Comparison of ENCODE assay signal across 19 cellular contexts in the genomic region with DNA sequence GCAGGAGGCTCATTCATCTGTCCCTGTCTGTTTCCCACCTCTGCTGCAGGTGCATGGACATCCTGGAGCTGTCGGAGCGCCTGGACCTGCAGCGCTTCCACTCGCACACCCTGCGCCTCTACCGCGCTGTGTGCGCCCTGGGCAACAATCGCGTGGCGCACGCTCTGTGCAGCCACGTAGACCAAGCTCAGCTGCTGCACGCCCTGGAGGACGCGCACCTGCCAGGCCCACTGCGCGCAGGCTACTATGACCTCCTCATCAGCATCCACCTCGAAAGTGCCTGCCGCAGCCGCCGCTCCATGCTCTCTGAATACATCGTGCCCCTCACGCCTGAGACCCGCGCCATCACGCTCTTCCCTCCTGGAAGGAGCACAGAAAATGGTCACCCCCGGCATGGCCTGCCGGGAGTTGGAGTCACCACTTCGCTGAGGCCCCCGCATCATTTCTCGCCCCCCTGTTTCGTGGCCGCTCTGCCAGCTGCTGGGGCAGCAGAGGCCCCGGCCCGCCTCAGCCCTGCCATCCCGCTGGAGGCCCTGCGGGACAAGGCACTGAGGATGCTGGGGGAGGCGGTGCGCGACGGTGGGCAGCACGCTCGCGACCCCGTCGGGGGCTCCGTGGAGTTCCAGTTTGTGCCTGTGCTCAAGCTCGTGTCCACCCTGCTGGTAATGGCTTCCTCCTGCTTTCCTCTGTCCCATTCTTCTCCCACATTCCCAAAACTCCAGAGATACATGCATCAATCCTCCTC. TPM values are rescaled to one million over a fixed set of nuclear protein-coding genes. Genes with fewer than 3 reads are reported as not detected.
DNase-seq lines count a peak whose midpoint lies in the region; ATAC-seq and TF ChIP-seq lines count a peak whose summit lies in the region.
"Had no signal": no experiment of that assay in that cellular context is flagged by ENCODE, and none has a peak within 500 bp of the region (broad histone marks: within the 10 kb centered on the region; RNA-seq: fewer than 3 reads in every experiment).

No MANE protein-coding gene starts in this region.

- H3K79me1 ChIP-seq in neuronal stem cell (ENCODE audit: low read depth, low read length), result no peaks in the 10 kb centered on the region

- H3K23ac ChIP-seq in neuronal stem cell (ENCODE audit: low read depth, low read length, poor library complexity), result peak overlapping the region; percentile 93

- no peak overlapping the region for H3K4ac ChIP-seq in neuronal stem cell (ENCODE audit: low read length)

- TF ChIP-seq CTCF in Panc1 (IDR thresholded peaks at IDR 0.05) (no peak), uterus (IDR thresholded peaks at IDR 0.05) (no peak)

- no TSS peak for BruUV-seq in Panc1 (replicated peaks; lab: Mats Ljungman, UMichigan)

- no peak overlapping the region for H4K91ac ChIP-seq in neuronal stem cell (ENCODE audit: low read depth, low read length, poor library complexity)

- peaks cover 66% of the 10 kb centered on the region for H3K27me3 Mint-ChIP-seq in stimulated activated memory B cell treated with anti-CD40 and anti-IgM and Interleukin-4, amounts not matched to agents 10 μg/mL and 1 μg/mL and 100 μg/mL, for 72 hours
- H3K27me3 Mint-ChIP-seq: CD4-positive, CD25-positive, alpha-beta regulatory T cell had no signal

- H2BK5ac ChIP-seq in neuronal stem cell (ENCODE audit: low read length), result no peak overlapping the region

- no peak overlapping the region for H3K27ac ChIP-seq in Panc1 (ENCODE audit: low read length)
- H3K27ac ChIP-seq in neuronal stem cell (replicated peaks; ENCODE audit: low read length), result no peak overlapping the region
- H3K27ac ChIP-seq in uterus, result no peak overlapping the region
- H3K27ac ChIP-seq: 22Rv1, BLaER1, C4-2B, GM23248 had no signal

- H2BK12ac ChIP-seq in neuronal stem cell (ENCODE audit: low read length), result no peak overlapping the region

- no peak overlapping the region for H2AK5ac ChIP-seq in neuronal stem cell (ENCODE audit: low read depth, low read length)

- TF ChIP-seq POLR2A in uterus (IDR thresholded peaks at IDR 0.05), result no peak

- H3K36me3 ChIP-seq in Panc1 (ENCODE audit: control insufficient read depth, insufficient read depth, low read length) (no peaks in the 10 kb centered on the region), neuronal stem cell (replicated peaks in 1 of 2; ENCODE audit: control insufficient read depth in 2 of 2, insufficient read depth in 2 of 2, low read length in 2 of 2) (no peaks in the 10 kb centered on the region), uterus (no peaks in the 10 kb centered on the region)
- H3K36me3 ChIP-seq: BLaER1 had no signal

- peaks cover 13% of the 10 kb centered on the region for H3K9me3 Mint-ChIP-seq in stimulated activated memory B cell treated with anti-CD40 and anti-IgM and Interleukin-4, amounts not matched to agents 10 μg/mL and 1 μg/mL and 100 μg/mL, for 72 hours

- H3K4me1 Mint-ChIP-seq in stimulated activated memory B cell treated with anti-CD40 and anti-IgM and Interleukin-4, amounts not matched to agents 10 μg/mL and 1 μg/mL and 100 μg/mL, for 72 hours, result no peaks in the 10 kb centered on the region

- H2BK15ac ChIP-seq in neuronal stem cell (ENCODE audit: low read length), result no peak overlapping the region

- peak overlapping the region; percentile 60 for H3K9ac ChIP-seq in neuronal stem cell (ENCODE audit: low read depth, low read length, poor library complexity)
- H3K9ac ChIP-seq: BLaER1, GM23248 had no signal

- no peaks in the 10 kb centered on the region for H3K4me1 ChIP-seq in Panc1 (ENCODE audit: control insufficient read depth, insufficient read depth, low read length)
- no peaks in the 10 kb centered on the region for H3K4me1 ChIP-seq in neuronal stem cell (ENCODE audit: control insufficient read depth in 2 of 2, insufficient read depth in 1 of 2, low read depth in 1 of 2, low read length in 2 of 2)
- no peaks in the 10 kb centered on the region for H3K4me1 ChIP-seq in uterus
- H3K4me1 ChIP-seq: Caco-2 had no signal

- CTCF ChIA-PET in Panc1 (lab: Charles Lee), result interaction anchor here (0.6 kb wide), 1 partner anchor 119 kb away, joined by 3 read pairs; no protein-coding TSS in a partner anchor

- no CpG with 5 or more reads among the region's 49 CpGs for WGBS in neuronal stem cell (ENCODE audit: extremely low coverage in 2 of 2, insufficient read length in 2 of 2, insufficient replicate concordance in 1 of 2), 2 donors

- ATAC-seq in Panc1, result peak; percentile 29; the same call in 1 of the 2 replicates
- peak; percentile 48 for ATAC-seq in stimulated activated memory B cell treated with anti-CD40 and anti-IgM and Interleukin-4, amounts not matched to agents 10 μg/mL and 1 μg/mL and 100 μg/mL, for 72 hours
- ATAC-seq: CD8-positive, alpha-beta T cell had no signal

- H4K8ac ChIP-seq in neuronal stem cell (ENCODE audit: low read depth, low read length), result peak overlapping the region; percentile 10

- peaks cover 4% of the 10 kb centered on the region; the same call in 1 of the 2 replicates for H3K27me3 ChIP-seq in Panc1 (ENCODE audit: control insufficient read depth, insufficient read depth, low read length)
- H3K27me3 ChIP-seq in neuronal stem cell (ENCODE audit: control insufficient read depth in 3 of 3, insufficient read depth in 3 of 3, low read depth in 1 of 3, low read length in 3 of 3), result no peaks in the 10 kb centered on the region
- no peaks in the 10 kb centered on the region for H3K27me3 ChIP-seq in uterus
- H3K27me3 ChIP-seq: BLaER1 had no signal

- DNase-seq in Panc1 (ENCODE audit: low read depth, low spot score) (no peak), neuronal stem cell (ENCODE audit: low spot score) (no peak), mesenteric fat pad (ENCODE audit: low spot score) (no peak), NCI-H146 treated with DMSO at 0.1 percent for 48 hours (lab: John Stamatoyannopoulos, UW; ENCODE audit: unreplicated experiment) (no peak), uterus (no peak)
- DNase-seq: Caco-2; CD4-positive, CD25-positive, alpha-beta regulatory T cell; CD8-positive, alpha-beta T cell; DMS153; DND-41; GM23248; H7; HCEC 1CT had no signal

- no peak overlapping the region for H3K4me2 ChIP-seq in neuronal stem cell (ENCODE audit: insufficient read depth, low read length, poor library complexity, severe bottlenecking)
- H3K4me2 ChIP-seq: BLaER1 had no signal

- peak overlapping the region; percentile 28 for H3K18ac ChIP-seq in neuronal stem cell (ENCODE audit: low read length)

- POLR2A ChIA-PET in Panc1 (lab: Charles Lee), result no interaction called here

- no peak overlapping the region for H3K4me3 ChIP-seq in Panc1 (ENCODE audit: low read depth in 2 of 2, low read length in 2 of 2)
- H3K4me3 ChIP-seq in neuronal stem cell (ENCODE audit: low read length in 2 of 2), result no peak overlapping the region
- no peak overlapping the region for H3K4me3 ChIP-seq in uterus
- H3K4me3 ChIP-seq: BLaER1, GM23248 had no signal

- H2AFZ ChIP-seq in neuronal stem cell (ENCODE audit: low read length), result no peak overlapping the region
- H2AFZ ChIP-seq: GM23248 had no signal

- H3K27ac Mint-ChIP-seq in stimulated activated memory B cell treated with anti-CD40 and anti-IgM and Interleukin-4, amounts not matched to agents 10 μg/mL and 1 μg/mL and 100 μg/mL, for 72 hours, result no peak overlapping the region
- H3K27ac Mint-ChIP-seq: B cell; CD8-positive, alpha-beta T cell had no signal

- intact Hi-C loops in Panc1 (cut with micrococcal nuclease; ENCODE audit: unreplicated experiment), result no loop called here
- intact Hi-C loops in uterus (cut with DNase I; ENCODE audit: low total_unique reads), result no loop called here

- no peaks in the 10 kb centered on the region; the same call in 1 of the 2 replicates for H3K9me3 ChIP-seq in Panc1 (ENCODE audit: control insufficient read depth, insufficient read depth, low read depth, low read length)
- no peaks in the 10 kb centered on the region for H3K9me3 ChIP-seq in neuronal stem cell (replicated peaks in 1 of 2; ENCODE audit: control insufficient read depth in 2 of 2, insufficient read depth in 1 of 2, low read depth in 1 of 2, low read length in 2 of 2)
- no peaks in the 10 kb centered on the region for H3K9me3 ChIP-seq in uterus
- H3K9me3 ChIP-seq: Caco-2 had no signal

- no peaks in the 10 kb centered on the region for H3K36me3 Mint-ChIP-seq in stimulated activated memory B cell treated with anti-CD40 and anti-IgM and Interleukin-4, amounts not matched to agents 10 μg/mL and 1 μg/mL and 100 μg/mL, for 72 hours
- H3K36me3 Mint-ChIP-seq: CD8-positive, alpha-beta T cell had no signal

- H2BK120ac ChIP-seq in neuronal stem cell (ENCODE audit: low read depth, low read length), result no peak overlapping the region

- H3K14ac ChIP-seq in neuronal stem cell (ENCODE audit: low read length), result peak overlapping the region; percentile 56

- in situ Hi-C loops in Panc1 (cut with HindIII; ENCODE audit: low pct_unique_long_range_greater_than_20kb, low sequenced_read_pairs), result no loop called here

- H3K4me3 Mint-ChIP-seq in stimulated activated memory B cell treated with anti-CD40 and anti-IgM and Interleukin-4, amounts not matched to agents 10 μg/mL and 1 μg/mL and 100 μg/mL, for 72 hours, result no peak overlapping the region
- H3K4me3 Mint-ChIP-seq: B cell; CD4-positive, CD25-positive, alpha-beta regulatory T cell; CD8-positive, alpha-beta T cell had no signal

RNA-seq across cellular contexts. Expression of a gene that starts 52.2 kb away (rescaled TPM):
- 34.2 TPM for total RNA-seq in Panc1 (2021; ENCODE audit: unreplicated experiment)
- polyA plus RNA-seq in Panc1 (2012; ENCODE audit: insufficient read length), result 87.1 TPM
- 0.56 TPM for polyA plus RNA-seq in neuronal stem cell (2013, experiment 1 of 2)
- polyA plus RNA-seq in neuronal stem cell (2013, experiment 2 of 2), result 1.1 TPM
- total RNA-seq in mesenteric fat pad, result 4.8 TPM
- 1 to 10 TPM in 2 of 4 donors, under 1 TPM in 1, not detected in 1; under 0.01 to 6.2 (median 3.5) TPM for total RNA-seq in uterus
- polyA plus RNA-seq: AG04450, GM23248 had no signal

RNA-seq across cellular contexts. Expression of a gene that starts 59.7 kb away (rescaled TPM):
- not detected for total RNA-seq in Panc1 (2021; ENCODE audit: unreplicated experiment)
- not detected for polyA plus RNA-seq in Panc1 (2012; ENCODE audit: insufficient read length)
- 0.10 TPM for polyA plus RNA-seq in neuronal stem cell (2013, experiment 1 of 2)
- polyA plus RNA-seq in neuronal stem cell (2013, experiment 2 of 2), result 0.17 TPM
- total RNA-seq in mesenteric fat pad, result 8.4 TPM
- 1 to 10 TPM in 2 of 4 donors, under 1 TPM in 1, not detected in 1; under 0.01 to 2.0 (median 1.5) TPM for total RNA-seq in uterus
- total RNA-seq: Caco-2; CD8-positive, alpha-beta T cell; GM23248 had no signal
- polyA plus RNA-seq: AG04450, GM23248 had no signal
